2 cellular contexts compared by ENCODE assay signal in genomic region chr22:19632671-19633148, GRCh38.
TF ChIP-seq lines count a peak whose summit lies in the region.

No MANE protein-coding gene starts in this region.

TF ChIP-seq in SK-N-SH, 30 proteins besides CTCF, POLR2A, EP300 and RAD21 (continued from another document):
- TF ChIP-seq MXI1 (IDR thresholded peaks at IDR 0.05; ENCODE audit: low read depth, low read length) (no peak), NFIC (IDR thresholded peaks at IDR 0.05; ENCODE audit: borderline replicate concordance) (no peak), USF1 (IDR thresholded peaks at IDR 0.05; ENCODE audit: borderline replicate concordance, low read depth) (no peak), POLR2AphosphoS5 (IDR thresholded peaks at IDR 0.05; ENCODE audit: low read depth, low read length) (no peak), IRF3 (IDR thresholded peaks at IDR 0.05; ENCODE audit: low read depth, low read length) (no peak), FOXM1 (IDR thresholded peaks at IDR 0.05; ENCODE audit: low read depth) (no peak)

TF ChIP-seq in SK-N-SH treated with all-trans-retinoic acid at 6 μM for 48 hours, 23 proteins besides CTCF, POLR2A, EP300 and RAD21 (continued from another document):
- TF ChIP-seq TSHZ2 (CRISPR knock-in tag; IDR thresholded peaks at IDR 0.05) = no peak
- TF ChIP-seq ISL1 (CRISPR knock-in tag; IDR thresholded peaks at IDR 0.05) = no peak
- no peak for TF ChIP-seq PPARA (CRISPR knock-in tag; IDR thresholded peaks at IDR 0.05; ENCODE audit: borderline replicate concordance)
- TF ChIP-seq ZNF8 (CRISPR knock-in tag; IDR thresholded peaks at IDR 0.05) = no peak
- TF ChIP-seq SNAI2 (CRISPR knock-in tag; IDR thresholded peaks at IDR 0.05) = no peak
- no peak for TF ChIP-seq ESRRG (CRISPR knock-in tag; IDR thresholded peaks at IDR 0.05)
- no peak for TF ChIP-seq CREB5 (CRISPR knock-in tag; IDR thresholded peaks at IDR 0.05; ENCODE audit: low read depth)
- TF ChIP-seq CSDC2 (CRISPR knock-in tag; IDR thresholded peaks at IDR 0.05) = no peak
- TF ChIP-seq ARNTL (CRISPR knock-in tag; IDR thresholded peaks at IDR 0.05; ENCODE audit: borderline replicate concordance, low read depth) = no peak
- TF ChIP-seq OSR1 (CRISPR knock-in tag; IDR thresholded peaks at IDR 0.05) = no peak
- no peak for TF ChIP-seq POU6F1 (CRISPR knock-in tag; IDR thresholded peaks at IDR 0.05; ENCODE audit: borderline replicate concordance, low read depth)
- no peak for TF ChIP-seq ZNF565 (CRISPR knock-in tag; conservative IDR thresholded peaks at IDR 0.05; ENCODE audit: low read depth)
